8 cellular contexts compared by ENCODE assay signal in the genomic region with DNA sequence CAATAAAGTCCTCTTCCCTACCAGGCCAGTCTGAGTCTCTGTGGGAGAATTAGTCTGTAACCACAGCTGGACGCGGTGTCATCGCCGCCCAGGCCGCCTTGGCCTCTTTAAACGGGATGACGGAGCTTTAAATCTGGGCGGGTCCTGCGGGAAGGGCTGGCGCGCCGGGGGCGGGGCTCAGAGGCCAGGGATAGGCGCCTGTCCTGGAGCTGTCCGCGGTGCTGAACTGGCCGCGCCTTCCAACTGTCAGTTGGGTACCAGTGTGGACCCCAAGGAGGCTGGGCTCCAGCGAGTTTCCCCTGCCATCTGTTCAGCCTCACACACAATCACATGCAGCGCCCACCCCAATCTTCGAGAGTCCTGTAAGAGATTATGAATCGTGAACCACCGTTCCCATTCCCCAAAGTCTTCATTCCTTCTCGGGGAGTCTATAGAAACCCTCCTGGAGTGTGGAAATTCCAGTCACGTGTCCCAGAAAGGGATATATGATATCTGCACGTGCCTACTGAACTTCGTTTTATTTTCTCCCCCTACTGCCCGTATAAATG. TPM values are rescaled to one million over a fixed set of nuclear protein-coding genes. Genes with fewer than 3 reads are reported as not detected.
DNase-seq lines count a peak whose midpoint lies in the region; ATAC-seq and TF ChIP-seq lines count a peak whose summit lies in the region.

No MANE protein-coding gene starts in this region.

- intact Hi-C loops in ovary (cut with DNase I): loop anchor here (5.0 kb wide), 2 partner anchors 47 to 52 kb away; no protein-coding TSS in a partner anchor

- H3K27me3 ChIP-seq in CD8-positive, alpha-beta memory T cell (ENCODE audit: insufficient read depth, low read length, poor library complexity, severe bottlenecking): peaks cover 12% of the 10 kb centered on the region
- H3K27me3 ChIP-seq in HUES48 (ENCODE audit: control insufficient read depth, insufficient read depth, low read length) (no peaks in the 10 kb centered on the region), ovary (no peaks in the 10 kb centered on the region)

- POLR2A ChIA-PET in CD8-positive, alpha-beta memory T cell (lab: Charles Lee): no interaction called here

- peak; percentile 62 to 82 (median 70) for DNase-seq in CD8-positive, alpha-beta memory T cell
- DNase-seq in activated naive CD4-positive, alpha-beta T cell treated with anti-CD3 and anti-CD28 coated beads, Interleukin-2, amount 50 U/mL, for 16 hours: peak; percentile 73
- DNase-seq in germinal center (ENCODE audit: low spot score): peak; percentile 72
- DNase-seq in ovary: peak; percentile 70 to 90 (median 82)

- no peak overlapping the region for H3K4me3 ChIP-seq in CD8-positive, alpha-beta memory T cell (ENCODE audit: low read length)
- H3K4me3 ChIP-seq in HUES48 (ENCODE audit: low read depth, low read length): 0 out of 2 replicates have a peak overlapping the region, but pooled peaks have one; percentile 2
- no peak overlapping the region for H3K4me3 ChIP-seq in ovary

- H3K9ac ChIP-seq in HUES48 (ENCODE audit: low read depth, low read length): no peak overlapping the region

- CTCF ChIA-PET in CD8-positive, alpha-beta memory T cell (lab: Charles Lee): interaction anchor here (1.4 to 5.7 kb wide), 3 partner anchors 52 to 79 kb away, joined by 4 to 104 read pairs (median 4); no protein-coding TSS in a partner anchor

- H3K4me3 Mint-ChIP-seq in CD8-positive, alpha-beta memory T cell: peak overlapping the region in 2 of 7 donors; percentile 23 to 57

- peaks cover 15 to 43% of the 10 kb centered on the region in 2 donors for H3K27me3 Mint-ChIP-seq in CD8-positive, alpha-beta memory T cell

- no peak overlapping the region for H3K27ac ChIP-seq in CD8-positive, alpha-beta memory T cell (ENCODE audit: low read depth, low read length)
- H3K27ac ChIP-seq in HUES48 (ENCODE audit: low read depth, low read length) (no peak overlapping the region), ovary (no peak overlapping the region)

- H3K9me3 Mint-ChIP-seq in CD8-positive, alpha-beta memory T cell: no peaks in the 10 kb centered on the region

- ATAC-seq in SK-N-SH treated with all-trans-retinoic acid at 6 μM for 48 hours (peak; percentile 93), GM21717 (IDR thresholded peaks at IDR 0.05; ENCODE audit: unreplicated experiment) (no peak), GM21528 (IDR thresholded peaks at IDR 0.05; ENCODE audit: low FRiP score, unreplicated experiment) (no peak)

- H3K4me1 Mint-ChIP-seq in CD8-positive, alpha-beta memory T cell: peaks cover 11 to 13% (median 11%) of the 10 kb centered on the region in 3 donors

- no peak overlapping the region for H3K27ac Mint-ChIP-seq in CD8-positive, alpha-beta memory T cell

- no peaks in the 10 kb centered on the region for H3K36me3 ChIP-seq in CD8-positive, alpha-beta memory T cell (ENCODE audit: insufficient read depth, low read length)
- no peaks in the 10 kb centered on the region for H3K36me3 ChIP-seq in HUES48 (ENCODE audit: control insufficient read depth, insufficient read depth, low read length)
- no peaks in the 10 kb centered on the region for H3K36me3 ChIP-seq in ovary

- H3K36me3 Mint-ChIP-seq in CD8-positive, alpha-beta memory T cell: no peaks in the 10 kb centered on the region

- 1 to 4% (median 2%) methylated on average over 28 of the region's 28 CpGs for WGBS in ovary, 3 donors

- no peak for TF ChIP-seq EP300 in ovary (IDR thresholded peaks at IDR 0.05)

- no peaks in the 10 kb centered on the region for H3K9me3 ChIP-seq in CD8-positive, alpha-beta memory T cell (ENCODE audit: low read length)
- H3K9me3 ChIP-seq in HUES48 (ENCODE audit: control insufficient read depth, insufficient read depth, low read length) (no peaks in the 10 kb centered on the region), ovary (no peaks in the 10 kb centered on the region)

- H3K4me1 ChIP-seq in CD8-positive, alpha-beta memory T cell (ENCODE audit: insufficient read depth, low read length): peaks cover 13% of the 10 kb centered on the region
- H3K4me1 ChIP-seq in HUES48 (ENCODE audit: control insufficient read depth, insufficient read depth, low read length) (peaks cover 7% of the 10 kb centered on the region; the same call in 1 of the 2 replicates), ovary (ENCODE audit: insufficient read depth) (no peaks in the 10 kb centered on the region)

- TF ChIP-seq POLR2A in ovary (IDR thresholded peaks at IDR 0.05): no peak

- no peak for TF ChIP-seq CTCF in ovary (IDR thresholded peaks at IDR 0.05)

TF ChIP-seq in SK-N-SH treated with all-trans-retinoic acid at 6 μM for 48 hours, 23 proteins besides CTCF, POLR2A, EP300 and RAD21 (continues in another document):
- no peak for TF ChIP-seq BACH2 (CRISPR knock-in tag; IDR thresholded peaks at IDR 0.05; ENCODE audit: borderline replicate concordance)
- TF ChIP-seq ZFP30 (CRISPR knock-in tag; IDR thresholded peaks at IDR 0.05): no peak
- peak; percentile 83; the same call in 1 of the 2 replicates for TF ChIP-seq CSDC2 (CRISPR knock-in tag; IDR thresholded peaks at IDR 0.05)
- TF ChIP-seq, protein P1, sequence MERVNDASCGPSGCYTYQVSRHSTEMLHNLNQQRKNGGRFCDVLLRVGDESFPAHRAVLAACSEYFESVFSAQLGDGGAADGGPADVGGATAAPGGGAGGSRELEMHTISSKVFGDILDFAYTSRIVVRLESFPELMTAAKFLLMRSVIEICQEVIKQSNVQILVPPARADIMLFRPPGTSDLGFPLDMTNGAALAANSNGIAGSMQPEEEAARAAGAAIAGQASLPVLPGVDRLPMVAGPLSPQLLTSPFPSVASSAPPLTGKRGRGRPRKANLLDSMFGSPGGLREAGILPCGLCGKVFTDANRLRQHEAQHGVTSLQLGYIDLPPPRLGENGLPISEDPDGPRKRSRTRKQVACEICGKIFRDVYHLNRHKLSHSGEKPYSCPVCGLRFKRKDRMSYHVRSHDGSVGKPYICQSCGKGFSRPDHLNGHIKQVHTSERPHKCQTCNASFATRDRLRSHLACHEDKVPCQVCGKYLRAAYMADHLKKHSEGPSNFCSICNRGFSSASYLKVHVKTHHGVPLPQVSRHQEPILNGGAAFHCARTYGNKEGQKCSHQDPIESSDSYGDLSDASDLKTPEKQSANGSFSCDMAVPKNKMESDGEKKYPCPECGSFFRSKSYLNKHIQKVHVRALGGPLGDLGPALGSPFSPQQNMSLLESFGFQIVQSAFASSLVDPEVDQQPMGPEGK (CRISPR knock-in tag; IDR thresholded peaks at IDR 0.05; ENCODE audit: borderline replicate concordance): no peak
- TF ChIP-seq ISL1 (CRISPR knock-in tag; IDR thresholded peaks at IDR 0.05): no peak
- TF ChIP-seq SNAI2 (CRISPR knock-in tag; IDR thresholded peaks at IDR 0.05): no peak
- no peak for TF ChIP-seq ZNF565 (CRISPR knock-in tag; conservative IDR thresholded peaks at IDR 0.05; ENCODE audit: low read depth)
- TF ChIP-seq, protein P2, sequence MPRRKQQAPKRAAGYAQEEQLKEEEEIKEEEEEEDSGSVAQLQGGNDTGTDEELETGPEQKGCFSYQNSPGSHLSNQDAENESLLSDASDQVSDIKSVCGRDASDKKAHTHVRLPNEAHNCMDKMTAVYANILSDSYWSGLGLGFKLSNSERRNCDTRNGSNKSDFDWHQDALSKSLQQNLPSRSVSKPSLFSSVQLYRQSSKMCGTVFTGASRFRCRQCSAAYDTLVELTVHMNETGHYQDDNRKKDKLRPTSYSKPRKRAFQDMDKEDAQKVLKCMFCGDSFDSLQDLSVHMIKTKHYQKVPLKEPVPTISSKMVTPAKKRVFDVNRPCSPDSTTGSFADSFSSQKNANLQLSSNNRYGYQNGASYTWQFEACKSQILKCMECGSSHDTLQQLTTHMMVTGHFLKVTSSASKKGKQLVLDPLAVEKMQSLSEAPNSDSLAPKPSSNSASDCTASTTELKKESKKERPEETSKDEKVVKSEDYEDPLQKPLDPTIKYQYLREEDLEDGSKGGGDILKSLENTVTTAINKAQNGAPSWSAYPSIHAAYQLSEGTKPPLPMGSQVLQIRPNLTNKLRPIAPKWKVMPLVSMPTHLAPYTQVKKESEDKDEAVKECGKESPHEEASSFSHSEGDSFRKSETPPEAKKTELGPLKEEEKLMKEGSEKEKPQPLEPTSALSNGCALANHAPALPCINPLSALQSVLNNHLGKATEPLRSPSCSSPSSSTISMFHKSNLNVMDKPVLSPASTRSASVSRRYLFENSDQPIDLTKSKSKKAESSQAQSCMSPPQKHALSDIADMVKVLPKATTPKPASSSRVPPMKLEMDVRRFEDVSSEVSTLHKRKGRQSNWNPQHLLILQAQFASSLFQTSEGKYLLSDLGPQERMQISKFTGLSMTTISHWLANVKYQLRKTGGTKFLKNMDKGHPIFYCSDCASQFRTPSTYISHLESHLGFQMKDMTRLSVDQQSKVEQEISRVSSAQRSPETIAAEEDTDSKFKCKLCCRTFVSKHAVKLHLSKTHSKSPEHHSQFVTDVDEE (CRISPR knock-in tag; IDR thresholded peaks at IDR 0.05): no peak
- TF ChIP-seq, protein P3, sequence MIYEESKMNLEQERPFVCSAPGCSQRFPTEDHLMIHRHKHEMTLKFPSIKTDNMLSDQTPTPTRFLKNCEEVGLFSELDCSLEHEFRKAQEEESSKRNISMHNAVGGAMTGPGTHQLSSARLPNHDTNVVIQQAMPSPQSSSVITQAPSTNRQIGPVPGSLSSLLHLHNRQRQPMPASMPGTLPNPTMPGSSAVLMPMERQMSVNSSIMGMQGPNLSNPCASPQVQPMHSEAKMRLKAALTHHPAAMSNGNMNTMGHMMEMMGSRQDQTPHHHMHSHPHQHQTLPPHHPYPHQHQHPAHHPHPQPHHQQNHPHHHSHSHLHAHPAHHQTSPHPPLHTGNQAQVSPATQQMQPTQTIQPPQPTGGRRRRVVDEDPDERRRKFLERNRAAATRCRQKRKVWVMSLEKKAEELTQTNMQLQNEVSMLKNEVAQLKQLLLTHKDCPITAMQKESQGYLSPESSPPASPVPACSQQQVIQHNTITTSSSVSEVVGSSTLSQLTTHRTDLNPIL (CRISPR knock-in tag; IDR thresholded peaks at IDR 0.05; ENCODE audit: low read depth): no peak

RNA-seq across cellular contexts. Expression of a gene that starts 11.5 kb away (rescaled TPM):
- total RNA-seq in CD8-positive, alpha-beta memory T cell: under 1 TPM; 0.85 to 0.86 TPM
- not detected for polyA plus RNA-seq in CD8-positive, alpha-beta memory T cell
- 10 to 100 TPM in 1 of 7 donors, 1 to 10 TPM in 3, under 1 TPM in 3; 0.55 to 10.1 (median 1.5) TPM for total RNA-seq in ovary
- 1 to 10 TPM; 1.6 to 3.0 TPM for polyA plus RNA-seq in ovary

RNA-seq across cellular contexts. Expression of a gene that starts 20.5 kb away (rescaled TPM):
- total RNA-seq in CD8-positive, alpha-beta memory T cell: 10 to 100 TPM; 63.3 to 66.5 TPM
- 3.0 TPM for polyA plus RNA-seq in CD8-positive, alpha-beta memory T cell
- 10 to 100 TPM; 10.4 to 23.7 (median 14.6) TPM for total RNA-seq in ovary
- 1 to 10 TPM; 4.8 to 5.0 TPM for polyA plus RNA-seq in ovary

RNA-seq across cellular contexts. Expression of a gene that starts 22.5 kb away (rescaled TPM):
- 10 to 100 TPM; 53.4 to 60.1 TPM for total RNA-seq in CD8-positive, alpha-beta memory T cell
- polyA plus RNA-seq in CD8-positive, alpha-beta memory T cell: 1,883 TPM
- 1 to 10 TPM in 6 of 7 donors, under 1 TPM in 1; 0.92 to 6.3 (median 5.5) TPM for total RNA-seq in ovary
- 1 to 10 TPM; 8.5 to 9.2 TPM for polyA plus RNA-seq in ovary

RNA-seq across cellular contexts. Expression of a gene that starts 23.1 kb away (rescaled TPM):
- total RNA-seq in CD8-positive, alpha-beta memory T cell: under 1 TPM; 0.62 to 0.83 TPM
- polyA plus RNA-seq in CD8-positive, alpha-beta memory T cell: not detected
- total RNA-seq in ovary: under 1 TPM in 2 of 7 donors, not detected in 5; 0.12 to 0.15 TPM
- under 1 TPM; 0.02 to 0.05 TPM for polyA plus RNA-seq in ovary

RNA-seq across cellular contexts. Expression of a gene that starts 27.5 kb away (rescaled TPM):
- not detected for total RNA-seq in CD8-positive, alpha-beta memory T cell
- not detected for polyA plus RNA-seq in CD8-positive, alpha-beta memory T cell
- total RNA-seq in ovary: 1 to 10 TPM in 1 of 7 donors, under 1 TPM in 1, not detected in 5; 0.12 to 1.0 TPM
- polyA plus RNA-seq in ovary: under 1 TPM in 1 of 2 donors, not detected in 1; 0.01 TPM

Comparison
In these comparisons a context has a peak if more than half of its experiments do, and no peak if none do; other contexts are left out.
1. RNA of a gene that starts 22.5 kb away (total RNA-seq): 53.4 to 60.1 TPM in CD8-positive, alpha-beta memory T cell; 0.92 to 6.3 TPM in ovary; every median in the first group is over 4 times any median in the second.
2. Peak in every context shown above with its lines, with median percentiles within 50 percentile points of each other: DNase-seq.